ENCODE assay signal across 9 cellular contexts in the genomic region with DNA sequence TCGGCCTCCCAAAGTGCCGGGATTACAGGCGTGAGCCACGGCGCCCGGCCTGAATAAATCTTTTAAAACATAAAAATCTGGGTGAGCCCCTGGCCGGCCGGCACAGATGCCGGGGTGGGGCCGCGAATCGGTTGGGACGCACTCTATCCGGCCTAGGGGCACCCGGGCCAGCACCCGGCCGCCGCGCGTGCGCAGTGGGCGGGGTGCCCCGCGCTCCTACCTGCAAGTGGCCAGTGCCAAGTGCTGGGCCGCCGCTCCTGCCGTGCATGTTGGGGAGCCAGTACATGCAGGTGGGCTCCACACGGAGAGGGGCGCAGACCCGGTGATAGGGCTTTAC. TPM values are rescaled to one million over a fixed set of nuclear protein-coding genes. Genes with fewer than 3 reads are reported as not detected.
DNase-seq lines count a peak whose midpoint lies in the region; ATAC-seq and TF ChIP-seq lines count a peak whose summit lies in the region.
"Not testable (repeated sequence)": the region's sequence is repeated elsewhere in the genome, so short reads cannot be mapped to it uniquely, and the experiment has no call there.
"Had no signal": no experiment of that assay in that cellular context is flagged by ENCODE, and none has a peak within 500 bp of the region (broad histone marks: within the 10 kb centered on the region; RNA-seq: fewer than 3 reads in every experiment).

No MANE protein-coding gene starts in this region.

- peak overlapping the region; percentile 95 for H3K27ac ChIP-seq in C4-2B

- peak overlapping the region; percentile 95 for H3K4me3 Mint-ChIP-seq in T-helper 2 cell treated with Interferon-gamma antibody and Interleukin-4, amounts not matched to agents 5 μg/mL and 100 μg/mL, for 36 hours
- H3K4me3 Mint-ChIP-seq in glutamatergic neuron (ENCODE audit: unreplicated experiment), result peak overlapping the region; percentile 92
- H3K4me3 Mint-ChIP-seq in nephron, result peak overlapping the region; percentile 95 to 98 (median 97)

- H3K27ac Mint-ChIP-seq in T-helper 2 cell treated with Interferon-gamma antibody and Interleukin-4, amounts not matched to agents 5 μg/mL and 100 μg/mL, for 36 hours, result peak overlapping the region; percentile 99
- H3K27ac Mint-ChIP-seq in activated naive CD4-positive, alpha-beta T cell treated with anti-CD3 and anti-CD28 coated beads, Interleukin-2, amount 50 U/mL, for 72 hours, result peak overlapping the region; percentile 91 to 99
- H3K27ac Mint-ChIP-seq in glutamatergic neuron (ENCODE audit: unreplicated experiment), result peak overlapping the region; percentile 82
- peak overlapping the region; percentile 90 to 97 (median 92) for H3K27ac Mint-ChIP-seq in nephron

- ATAC-seq in GM21423 (IDR thresholded peaks at IDR 0.05; ENCODE audit: unreplicated experiment) (peak; percentile 80), HG03175 (IDR thresholded peaks at IDR 0.05; ENCODE audit: unreplicated experiment) (peak; percentile 87)
- peak; percentile 83 to 89 for ATAC-seq in activated naive CD4-positive, alpha-beta T cell treated with anti-CD3 and anti-CD28 coated beads, Interleukin-2, amount 50 U/mL, for 72 hours

- H3K4me1 Mint-ChIP-seq in T-helper 2 cell treated with Interferon-gamma antibody and Interleukin-4, amounts not matched to agents 5 μg/mL and 100 μg/mL, for 36 hours (ENCODE audit: low read depth); glutamatergic neuron (ENCODE audit: low read depth, unreplicated experiment); nephron: not testable (repeated sequence)

- not testable (repeated sequence) for H3K9me3 Mint-ChIP-seq in T-helper 2 cell treated with Interferon-gamma antibody and Interleukin-4, amounts not matched to agents 5 μg/mL and 100 μg/mL, for 36 hours; activated naive CD4-positive, alpha-beta T cell treated with anti-CD3 and anti-CD28 coated beads, Interleukin-2, amount 50 U/mL, for 72 hours; glutamatergic neuron (ENCODE audit: unreplicated experiment); nephron

- not testable (repeated sequence) for H3K36me3 Mint-ChIP-seq in T-helper 2 cell treated with Interferon-gamma antibody and Interleukin-4, amounts not matched to agents 5 μg/mL and 100 μg/mL, for 36 hours (ENCODE audit: low read depth); activated naive CD4-positive, alpha-beta T cell treated with anti-CD3 and anti-CD28 coated beads, Interleukin-2, amount 50 U/mL, for 72 hours; glutamatergic neuron (ENCODE audit: unreplicated experiment); nephron (ENCODE audit: low read depth)

- not testable (repeated sequence) for TF ChIP-seq CTCF in C4-2B (conservative IDR thresholded peaks at IDR 0.05); glutamatergic neuron (IDR thresholded peaks at IDR 0.05; ENCODE audit: partially characterized antibody, unreplicated experiment); nephron (IDR thresholded peaks at IDR 0.05; ENCODE audit: unreplicated experiment in 3 of 3)

- not testable (repeated sequence) for H3K27me3 Mint-ChIP-seq in T-helper 2 cell treated with Interferon-gamma antibody and Interleukin-4, amounts not matched to agents 5 μg/mL and 100 μg/mL, for 36 hours (ENCODE audit: low read depth); glutamatergic neuron (ENCODE audit: unreplicated experiment); nephron (ENCODE audit: low read depth)

- DNase-seq in T-helper 2 cell treated with Interferon-gamma antibody and Interleukin-4, amounts not matched to agents 5 μg/mL and 100 μg/mL, for 36 hours (ENCODE audit: low spot score), result peak; percentile 80
- DNase-seq in activated naive CD4-positive, alpha-beta T cell treated with anti-CD3 and anti-CD28 coated beads, Interleukin-2, amount 50 U/mL, for 72 hours (ENCODE audit: low spot score in 2 of 2), result peak; percentile 72 to 93
- peak; percentile 75 for DNase-seq in glutamatergic neuron
- peak; percentile 43 for DNase-seq in stimulated activated CD8-positive, alpha-beta memory T cell treated with anti-CD3 and anti-CD28 coated beads, Interleukin-12 subunit alpha, Interleukin-12 subunit beta, amount 100 ng/mL, for 1 hour (ENCODE audit: low read depth)

RNA-seq across cellular contexts. Expression of gene SPDYE8, which starts 24.2 kb away (rescaled TPM):
- total RNA-seq in activated naive CD4-positive, alpha-beta T cell treated with anti-CD3 and anti-CD28 coated beads, Interleukin-2, amount 50 U/mL, for 72 hours, result not detected
- not detected for total RNA-seq in glutamatergic neuron (ENCODE audit: unreplicated experiment)

RNA-seq across cellular contexts. Expression of gene TRIM74, which starts 36.1 kb away (rescaled TPM):
- 1 to 10 TPM; 1.0 to 1.1 TPM for total RNA-seq in activated naive CD4-positive, alpha-beta T cell treated with anti-CD3 and anti-CD28 coated beads, Interleukin-2, amount 50 U/mL, for 72 hours
- total RNA-seq in glutamatergic neuron (ENCODE audit: unreplicated experiment), result 2.9 TPM
- total RNA-seq: frontal cortex had no signal

RNA-seq across cellular contexts. Expression of gene SPDYE11, which starts 52.4 kb away (rescaled TPM):
- not detected for total RNA-seq in activated naive CD4-positive, alpha-beta T cell treated with anti-CD3 and anti-CD28 coated beads, Interleukin-2, amount 50 U/mL, for 72 hours
- total RNA-seq in glutamatergic neuron (ENCODE audit: unreplicated experiment), result 0.25 TPM

Comparison
In these comparisons a context has a peak if more than half of its experiments do, and no peak if none do; other contexts are left out.
1. Peak in every context shown above with its lines: DNase-seq, ATAC-seq and H3K27ac ChIP-seq.